18 cellular contexts compared by ENCODE assay signal in genomic region chr16:54720259-54720658, GRCh38.
A peak's percentile ranks its signal among the peaks of the same experiment; 100 is the strongest.
DNase-seq lines count a peak whose midpoint lies in the region; FAIRE-seq and TF ChIP-seq lines count a peak whose summit lies in the region.
"Had no signal": no experiment of that assay in that cellular context is flagged by ENCODE, and none has a peak within 500 bp of the region (broad histone marks: within the 10 kb centered on the region; RNA-seq: fewer than 3 reads in every experiment).

No MANE protein-coding gene starts in this region.

- H2BK12ac ChIP-seq in neuronal stem cell (ENCODE audit: low read length) = no peak overlapping the region

- no peaks in the 10 kb centered on the region for H3K36me3 Mint-ChIP-seq in activated CD4-positive, alpha-beta memory T cell treated with anti-CD3 and anti-CD28 coated beads, Interleukin-2, amount 10 ng/mL, durations not matched to agents 7 days and 5 days (ENCODE audit: low read depth)
- no peaks in the 10 kb centered on the region for H3K36me3 Mint-ChIP-seq in activated CD4-positive, alpha-beta T cell treated with anti-CD3 and anti-CD28 coated beads, Interleukin-2, amount 10 ng/mL, durations not matched to agents 24 days and 14 days (ENCODE audit: low read depth)

- H3K18ac ChIP-seq in neuronal stem cell (ENCODE audit: low read length) = no peak overlapping the region

- H3K9me3 Mint-ChIP-seq in activated CD4-positive, alpha-beta memory T cell treated with anti-CD3 and anti-CD28 coated beads, Interleukin-2, amount 10 ng/mL, durations not matched to agents 7 days and 5 days = peaks cover 8% of the 10 kb centered on the region
- H3K9me3 Mint-ChIP-seq in activated CD4-positive, alpha-beta T cell treated with anti-CD3 and anti-CD28 coated beads, Interleukin-2, amount 10 ng/mL, durations not matched to agents 24 days and 14 days = no peaks in the 10 kb centered on the region
- H3K9me3 Mint-ChIP-seq: CD4-positive, alpha-beta T cell had no signal

- H2BK15ac ChIP-seq in neuronal stem cell (ENCODE audit: low read length) = no peak overlapping the region

- no peaks in the 10 kb centered on the region for H3K79me1 ChIP-seq in neuronal stem cell (ENCODE audit: low read depth, low read length)

- H3K4me2 ChIP-seq in neuronal stem cell (ENCODE audit: insufficient read depth, low read length, poor library complexity, severe bottlenecking) = no peak overlapping the region

- intact Hi-C loops in activated CD4-positive, alpha-beta T cell treated with anti-CD3 and anti-CD28 coated beads, Interleukin-2, amount 10 ng/mL, durations not matched to agents 24 days and 14 days (cut with micrococcal nuclease) = no loop called here

- H3K14ac ChIP-seq in neuronal stem cell (ENCODE audit: low read length) = no peak overlapping the region

- no peaks in the 10 kb centered on the region for H3K4me1 ChIP-seq in neuronal stem cell (ENCODE audit: control insufficient read depth in 2 of 2, insufficient read depth in 1 of 2, low read depth in 1 of 2, low read length in 2 of 2)

- no peaks in the 10 kb centered on the region for H3K4me1 Mint-ChIP-seq in activated CD4-positive, alpha-beta memory T cell treated with anti-CD3 and anti-CD28 coated beads, Interleukin-2, amount 10 ng/mL, durations not matched to agents 7 days and 5 days
- no peaks in the 10 kb centered on the region for H3K4me1 Mint-ChIP-seq in activated CD4-positive, alpha-beta T cell treated with anti-CD3 and anti-CD28 coated beads, Interleukin-2, amount 10 ng/mL, durations not matched to agents 24 days and 14 days
- H3K4me1 Mint-ChIP-seq: B cell had no signal

- no peak for FAIRE-seq in GM12891 (lab: Jason Lieb, UNC)
- FAIRE-seq: H1 had no signal

- H4K91ac ChIP-seq in neuronal stem cell (ENCODE audit: low read depth, low read length, poor library complexity) = no peak overlapping the region

- no peak for TF ChIP-seq POLR2A in GM12891 (IDR thresholded peaks at IDR 0.05; ENCODE audit: low read depth, low read length)

- H3K4me3 ChIP-seq in epithelial cell of esophagus (ENCODE audit: low read length) (no peak overlapping the region), neuronal stem cell (ENCODE audit: low read length in 2 of 2) (no peak overlapping the region)
- H3K4me3 ChIP-seq: SK-N-MC had no signal

- WGBS in neuronal stem cell (ENCODE audit: extremely low coverage in 2 of 2, insufficient read length in 2 of 2, insufficient replicate concordance in 1 of 2), 2 donors = no CpG with 5 or more reads among the region's 1 CpG

- H3K23ac ChIP-seq in neuronal stem cell (ENCODE audit: low read depth, low read length, poor library complexity) = no peak overlapping the region

- no peak overlapping the region for H4K8ac ChIP-seq in neuronal stem cell (ENCODE audit: low read depth, low read length)

- no peak overlapping the region for H3K4me3 Mint-ChIP-seq in activated CD4-positive, alpha-beta memory T cell treated with anti-CD3 and anti-CD28 coated beads, Interleukin-2, amount 10 ng/mL, durations not matched to agents 7 days and 5 days
- H3K4me3 Mint-ChIP-seq in activated CD4-positive, alpha-beta T cell treated with anti-CD3 and anti-CD28 coated beads, Interleukin-2, amount 10 ng/mL, durations not matched to agents 24 days and 14 days = no peak overlapping the region
- H3K4me3 Mint-ChIP-seq: B cell; CD4-positive, alpha-beta T cell; HFFc6 had no signal

- H3K4ac ChIP-seq in neuronal stem cell (ENCODE audit: low read length) = no peak overlapping the region

- no peak for DNase-seq in GM12891 (ENCODE audit: insufficient read length, low spot score)
- DNase-seq in RPMI7951 (ENCODE audit: low read depth) = peak; percentile 44
- DNase-seq in epithelial cell of esophagus (ENCODE audit: low read depth) = peak; percentile 84
- no peak for DNase-seq in neuronal stem cell (ENCODE audit: low spot score)
- no peak for DNase-seq in activated CD4-positive, alpha-beta memory T cell treated with anti-CD3 and anti-CD28 coated beads, Interleukin-2, amount 10 ng/mL, durations not matched to agents 7 days and 5 days
- no peak for DNase-seq in middle frontal gyrus (ENCODE audit: extremely low spot score, low spot score)
- DNase-seq in activated CD4-positive, alpha-beta T cell treated with anti-CD3 and anti-CD28 coated beads, Interleukin-2, amount 10 ng/mL, durations not matched to agents 24 days and 14 days = no peak
- DNase-seq: ACHN; CD4-positive, alpha-beta T cell; HFFc6; KBM-7; NCI-H1417 treated with DMSO at 0.1 percent for 48 hours; NCI-H2029 treated with DMSO at 0.1 percent for 48 hours; NCI-H510A treated with DMSO at 0.1 percent for 48 hours had no signal

- no peaks in the 10 kb centered on the region for H3K9me3 ChIP-seq in neuronal stem cell (replicated peaks in 1 of 2; ENCODE audit: control insufficient read depth in 2 of 2, insufficient read depth in 1 of 2, low read depth in 1 of 2, low read length in 2 of 2)

- no peaks in the 10 kb centered on the region for H3K36me3 ChIP-seq in neuronal stem cell (replicated peaks in 1 of 2; ENCODE audit: control insufficient read depth in 2 of 2, insufficient read depth in 2 of 2, low read length in 2 of 2)

- no peak overlapping the region for H3K27ac Mint-ChIP-seq in activated CD4-positive, alpha-beta memory T cell treated with anti-CD3 and anti-CD28 coated beads, Interleukin-2, amount 10 ng/mL, durations not matched to agents 7 days and 5 days
- no peak overlapping the region for H3K27ac Mint-ChIP-seq in activated CD4-positive, alpha-beta T cell treated with anti-CD3 and anti-CD28 coated beads, Interleukin-2, amount 10 ng/mL, durations not matched to agents 24 days and 14 days
- H3K27ac Mint-ChIP-seq: B cell; CD4-positive, alpha-beta T cell; HFFc6 had no signal

- no peaks in the 10 kb centered on the region for H3K27me3 Mint-ChIP-seq in activated CD4-positive, alpha-beta memory T cell treated with anti-CD3 and anti-CD28 coated beads, Interleukin-2, amount 10 ng/mL, durations not matched to agents 7 days and 5 days
- H3K27me3 Mint-ChIP-seq in activated CD4-positive, alpha-beta T cell treated with anti-CD3 and anti-CD28 coated beads, Interleukin-2, amount 10 ng/mL, durations not matched to agents 24 days and 14 days = no peaks in the 10 kb centered on the region
- H3K27me3 Mint-ChIP-seq: B cell; CD4-positive, alpha-beta T cell had no signal

- no peak overlapping the region for H2BK5ac ChIP-seq in neuronal stem cell (ENCODE audit: low read length)

- H3K9ac ChIP-seq in neuronal stem cell (ENCODE audit: low read depth, low read length, poor library complexity) = no peak overlapping the region

- CTCF ChIA-PET in activated CD4-positive, alpha-beta memory T cell treated with anti-CD3 and anti-CD28 coated beads, Interleukin-2, amount 10 ng/mL, durations not matched to agents 7 days and 5 days (lab: Charles Lee) = no interaction called here

- H3K27me3 ChIP-seq in neuronal stem cell (ENCODE audit: control insufficient read depth in 3 of 3, insufficient read depth in 3 of 3, low read depth in 1 of 3, low read length in 3 of 3) = peaks cover 0 to 13% (median 0%) of the 10 kb centered on the region in 3 experiments

- no peak for TF ChIP-seq CTCF in epithelial cell of esophagus (IDR thresholded peaks at IDR 0.05; ENCODE audit: insufficient read depth, low read depth, low read length, missing control alignments)

- POLR2A ChIA-PET in activated CD4-positive, alpha-beta memory T cell treated with anti-CD3 and anti-CD28 coated beads, Interleukin-2, amount 10 ng/mL, durations not matched to agents 7 days and 5 days (lab: Charles Lee) = no interaction called here

- no peak overlapping the region for H2AK5ac ChIP-seq in neuronal stem cell (ENCODE audit: low read depth, low read length)

- no peak overlapping the region for H2BK120ac ChIP-seq in neuronal stem cell (ENCODE audit: low read depth, low read length)

- no peak overlapping the region for H3K27ac ChIP-seq in neuronal stem cell (replicated peaks; ENCODE audit: low read length)
- H3K27ac ChIP-seq: HL-60, SK-N-MC had no signal

- H2AFZ ChIP-seq in neuronal stem cell (ENCODE audit: low read length) = peak overlapping the region; percentile 8

TF ChIP-seq in GM12891, 5 proteins besides CTCF, POLR2A, EP300 and RAD21:
- TF ChIP-seq PAX5 (IDR thresholded peaks at IDR 0.05; ENCODE audit: insufficient read depth, low read length, severe bottlenecking) (no peak), SPI1 (IDR thresholded peaks at IDR 0.05; ENCODE audit: low read depth, low read length) (0 out of 2 replicates have a peak, but pooled peaks have one; percentile 7), TAF1 (IDR thresholded peaks at IDR 0.05; ENCODE audit: low read depth, low read length) (no peak)

Comparison
In these comparisons a context has a peak if more than half of its experiments do, and no peak if none do; other contexts are left out.
1. DNase-seq: peak in RPMI7951 (single experiment) and epithelial cell of esophagus (single experiment); none in GM12891 (single experiment), neuronal stem cell (single experiment), activated CD4-positive, alpha-beta memory T cell treated with anti-CD3 and anti-CD28 coated beads, Interleukin-2, amount 10 ng/mL, durations not matched to agents 7 days and 5 days (single experiment), middle frontal gyrus (single experiment) and activated CD4-positive, alpha-beta T cell treated with anti-CD3 and anti-CD28 coated beads, Interleukin-2, amount 10 ng/mL, durations not matched to agents 24 days and 14 days (single experiment).